In the genomic region with DNA sequence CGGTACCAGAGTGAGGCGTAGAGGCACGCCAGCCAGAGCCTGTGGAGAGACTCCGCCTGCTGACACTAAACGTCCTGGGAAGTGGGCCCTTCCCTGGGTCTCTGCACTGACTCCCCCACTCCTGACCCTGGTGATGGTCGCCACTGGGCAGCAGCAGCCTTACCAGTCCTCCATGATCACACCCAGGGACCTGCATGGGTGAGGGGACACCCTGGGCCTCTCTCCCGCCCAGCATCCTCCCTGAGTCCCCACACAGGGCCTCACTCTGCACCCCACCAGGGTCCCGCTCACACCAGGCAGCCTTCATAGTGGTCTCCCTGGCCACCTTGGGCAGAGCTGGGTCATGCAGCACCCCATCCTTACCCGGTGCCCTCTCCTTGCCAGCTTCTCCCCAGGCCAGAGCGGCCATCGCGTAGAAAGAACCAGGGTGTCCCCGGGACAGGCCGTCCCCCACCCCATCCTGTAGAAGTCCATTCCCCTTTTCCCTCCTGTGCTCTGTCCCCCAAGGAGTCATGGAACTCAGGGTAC, we compare ENCODE assay signal across 24 cellular contexts. TPM values are rescaled to one million over a fixed set of nuclear protein-coding genes. Genes with fewer than 3 reads are reported as not detected.
"Had no signal": no experiment of that assay in that cellular context is flagged by ENCODE, and none has a peak within 500 bp of the region (broad histone marks: within the 10 kb centered on the region; RNA-seq: fewer than 3 reads in every experiment).

No MANE protein-coding gene starts in this region.

- ATAC-seq: activated CD8-positive, alpha-beta memory T cell treated with anti-CD3 and anti-CD28 coated beads, Interleukin-2, amount 10 ng/mL, durations not matched to agents 7 days and 5 days had no signal

- DNase-seq: activated CD4-positive, CD25-positive, alpha-beta regulatory T cell treated with anti-CD3 and anti-CD28 coated beads, Interleukin-2, amount 50 U/mL, for 72 hours; activated CD8-positive, alpha-beta memory T cell treated with anti-CD3 and anti-CD28 coated beads, Interleukin-2, amount 10 ng/mL, durations not matched to agents 7 days and 5 days; activated naive CD4-positive, alpha-beta T cell treated with anti-CD3 and anti-CD28 coated beads for 36 hours; activated T-cell treated with anti-CD3 and anti-CD28 coated beads, Interleukin-2, amount 50 U/mL, for 24 hours; amygdala; Kasumi-1; KBM-7; NCI-H1048; NCI-H1417; NCI-H2029; NCI-H2107; NCI-H345; NCI-H510A; NCI-H526 treated with DMSO at 0.1 percent for 48 hours; NCI-H82; Right ventricle myocardium superior had no signal

- H3K36me3 Mint-ChIP-seq: activated CD8-positive, alpha-beta memory T cell treated with anti-CD3 and anti-CD28 coated beads, Interleukin-2, amount 10 ng/mL, durations not matched to agents 7 days and 5 days; activated naive CD8-positive, alpha-beta T cell had no signal

- H3K4me1 Mint-ChIP-seq: activated CD8-positive, alpha-beta memory T cell treated with anti-CD3 and anti-CD28 coated beads, Interleukin-2, amount 10 ng/mL, durations not matched to agents 7 days and 5 days; brain had no signal

- H3K9me3 ChIP-seq: SJCRH30 had no signal

- FAIRE-seq: astrocyte had no signal

- H3K9me3 Mint-ChIP-seq: activated naive CD4-positive, alpha-beta T cell treated with anti-CD3 and anti-CD28 coated beads for 36 hours; activated T-cell treated with anti-CD3 and anti-CD28 coated beads, Interleukin-2, amount 50 U/mL, for 24 hours; activated T-helper 1 cell treated with anti-CD3 and anti-CD28 coated beads, Interleukin-12 subunit alpha, Interleukin-12 subunit beta, Interleukin-2, Interleukin-4 antibody, amounts not matched to agents 30 ng/mL and 10 ng/mL and 1 ng/mL, durations not matched to agents 14 hours and 24 hours and 36 hours; brain; T-helper 1 cell treated with Interleukin-12 subunit alpha and Interleukin-12 subunit beta and Interleukin-4 antibody, amounts not matched to agents 30 μg/mL and 1 μg/mL, for 36 hours had no signal

- H3K27me3 Mint-ChIP-seq: activated CD8-positive, alpha-beta memory T cell treated with anti-CD3 and anti-CD28 coated beads, Interleukin-2, amount 10 ng/mL, durations not matched to agents 7 days and 5 days; activated naive CD8-positive, alpha-beta T cell; activated T-cell treated with anti-CD3 and anti-CD28 coated beads, Interleukin-2, amount 50 U/mL, for 24 hours; brain had no signal

- H3K4me3 ChIP-seq: SJCRH30 had no signal

- H3K27ac Mint-ChIP-seq: activated CD8-positive, alpha-beta memory T cell treated with anti-CD3 and anti-CD28 coated beads, Interleukin-2, amount 10 ng/mL, durations not matched to agents 7 days and 5 days; activated naive CD4-positive, alpha-beta T cell treated with anti-CD3 and anti-CD28 coated beads for 36 hours; activated naive CD8-positive, alpha-beta T cell; activated T-cell treated with anti-CD3 and anti-CD28 coated beads, Interleukin-2, amount 50 U/mL, for 24 hours; activated T-helper 1 cell treated with anti-CD3 and anti-CD28 coated beads, Interleukin-12 subunit alpha, Interleukin-12 subunit beta, Interleukin-2, Interleukin-4 antibody, amounts not matched to agents 30 ng/mL and 10 ng/mL and 1 ng/mL, durations not matched to agents 14 hours and 24 hours and 36 hours; T-helper 1 cell treated with Interleukin-12 subunit alpha and Interleukin-12 subunit beta and Interleukin-4 antibody, amounts not matched to agents 30 μg/mL and 1 μg/mL, for 36 hours had no signal

- H3K4me3 Mint-ChIP-seq: activated CD8-positive, alpha-beta memory T cell treated with anti-CD3 and anti-CD28 coated beads, Interleukin-2, amount 10 ng/mL, durations not matched to agents 7 days and 5 days; activated naive CD4-positive, alpha-beta T cell treated with anti-CD3 and anti-CD28 coated beads for 36 hours; activated naive CD8-positive, alpha-beta T cell; activated T-cell treated with anti-CD3 and anti-CD28 coated beads, Interleukin-2, amount 50 U/mL, for 24 hours; activated T-helper 1 cell treated with anti-CD3 and anti-CD28 coated beads, Interleukin-12 subunit alpha, Interleukin-12 subunit beta, Interleukin-2, Interleukin-4 antibody, amounts not matched to agents 30 ng/mL and 10 ng/mL and 1 ng/mL, durations not matched to agents 14 hours and 24 hours and 36 hours; brain; T-helper 1 cell treated with Interleukin-12 subunit alpha and Interleukin-12 subunit beta and Interleukin-4 antibody, amounts not matched to agents 30 μg/mL and 1 μg/mL, for 36 hours had no signal

- H3K36me3 ChIP-seq: SJCRH30 had no signal

- H3K27ac ChIP-seq: SJCRH30 had no signal

- H3K27me3 ChIP-seq: SJCRH30 had no signal

RNA-seq across cellular contexts. Expression of a gene that starts 10.7 kb away (rescaled TPM):
- total RNA-seq: activated CD8-positive, alpha-beta memory T cell treated with anti-CD3 and anti-CD28 coated beads, Interleukin-2, amount 10 ng/mL, durations not matched to agents 7 days and 5 days; OCI-LY7; RPMI7951; SJCRH30 had no signal

RNA-seq across cellular contexts. Expression of a gene that starts 15.3 kb away (rescaled TPM):
- total RNA-seq: activated CD8-positive, alpha-beta memory T cell treated with anti-CD3 and anti-CD28 coated beads, Interleukin-2, amount 10 ng/mL, durations not matched to agents 7 days and 5 days; activated naive CD4-positive, alpha-beta T cell treated with anti-CD3 and anti-CD28 coated beads for 36 hours; activated T-helper 1 cell treated with anti-CD3 and anti-CD28 coated beads, Interleukin-12 subunit alpha, Interleukin-12 subunit beta, Interleukin-2, Interleukin-4 antibody, amounts not matched to agents 30 ng/mL and 10 ng/mL and 1 ng/mL, durations not matched to agents 14 hours and 24 hours and 36 hours; OCI-LY7; RPMI7951; SJCRH30 had no signal

RNA-seq across cellular contexts. Expression of a gene that starts 17.9 kb away (rescaled TPM):
- total RNA-seq: activated CD8-positive, alpha-beta memory T cell treated with anti-CD3 and anti-CD28 coated beads, Interleukin-2, amount 10 ng/mL, durations not matched to agents 7 days and 5 days; activated naive CD4-positive, alpha-beta T cell treated with anti-CD3 and anti-CD28 coated beads for 36 hours; activated T-helper 1 cell treated with anti-CD3 and anti-CD28 coated beads, Interleukin-12 subunit alpha, Interleukin-12 subunit beta, Interleukin-2, Interleukin-4 antibody, amounts not matched to agents 30 ng/mL and 10 ng/mL and 1 ng/mL, durations not matched to agents 14 hours and 24 hours and 36 hours; OCI-LY7 had no signal
